Comparison of ENCODE assay signal across 8 cellular contexts in genomic region chr15:33700695-33701303, GRCh38.
DNase-seq lines count a peak whose midpoint lies in the region; ATAC-seq, FAIRE-seq and TF ChIP-seq lines count a peak whose summit lies in the region.

No MANE protein-coding gene starts in this region.

- no peaks in the 10 kb centered on the region for H3K9me3 Mint-ChIP-seq in activated T-helper 17 cell treated with anti-CD3 and anti-CD28 coated beads, Interleukin-2, amount 50 U/mL, for 72 hours

- H3K36me3 Mint-ChIP-seq in activated T-helper 17 cell treated with anti-CD3 and anti-CD28 coated beads, Interleukin-2, amount 50 U/mL, for 72 hours (ENCODE audit: low read depth), result no peaks in the 10 kb centered on the region

- H3K9me3 ChIP-seq in A673 (ENCODE audit: low read depth, low read length, poor library complexity, severe bottlenecking), result no peaks in the 10 kb centered on the region
- H3K9me3 ChIP-seq in suprapubic skin, result no peaks in the 10 kb centered on the region

- no peak for TF ChIP-seq POLR2A in GM12892 (IDR thresholded peaks at IDR 0.05; ENCODE audit: low read depth, low read length)
- no peak for TF ChIP-seq POLR2A in suprapubic skin (IDR thresholded peaks at IDR 0.05)

- no TSS peak for BruUV-seq in A673 (replicated peaks; lab: Mats Ljungman, UMichigan)

- intact Hi-C loops in A673 (cut with micrococcal nuclease; ENCODE audit: unreplicated experiment), result loop anchor here (1.0 to 10.0 kb wide), 3 partner anchors 408 to 616 kb away; no protein-coding TSS in a partner anchor

- peaks cover 11% of the 10 kb centered on the region for H3K27me3 Mint-ChIP-seq in activated T-helper 17 cell treated with anti-CD3 and anti-CD28 coated beads, Interleukin-2, amount 50 U/mL, for 72 hours

- POLR2A ChIA-PET in A673 (lab: Charles Lee; ENCODE audit: low non-redundant PET), result no interaction called here

- H3K4me1 Mint-ChIP-seq in activated T-helper 17 cell treated with anti-CD3 and anti-CD28 coated beads, Interleukin-2, amount 50 U/mL, for 72 hours, result no peaks in the 10 kb centered on the region

- TF ChIP-seq EP300 in suprapubic skin (IDR thresholded peaks at IDR 0.05), result no peak

- FAIRE-seq in GM12892 (lab: Jason Lieb, UNC), result peak; percentile 87

- no peak overlapping the region for H3K4me3 Mint-ChIP-seq in activated T-helper 17 cell treated with anti-CD3 and anti-CD28 coated beads, Interleukin-2, amount 50 U/mL, for 72 hours

- peak; percentile 66 for ATAC-seq in activated T-helper 17 cell treated with anti-CD3 and anti-CD28 coated beads, Interleukin-2, amount 50 U/mL, for 72 hours (replicated peaks)

- TF ChIP-seq CTCF in A673 (conservative IDR thresholded peaks at IDR 0.05; ENCODE audit: low read depth, low read length) (peak; percentile 92), foreskin fibroblast (IDR thresholded peaks at IDR 0.05; ENCODE audit: low read depth, low read length) (peak; percentile 97), suprapubic skin (IDR thresholded peaks at IDR 0.05) (peak; percentile 64 to 90)

- no peak overlapping the region for H3K4me3 ChIP-seq in A673 (ENCODE audit: low read depth, low read length, poor library complexity, severe bottlenecking)
- no peak overlapping the region for H3K4me3 ChIP-seq in foreskin fibroblast (ENCODE audit: low read depth in 1 of 2, low read length in 2 of 2)
- H3K4me3 ChIP-seq in suprapubic skin, result no peak overlapping the region

- peak; percentile 77 for DNase-seq in A673 (ENCODE audit: low spot score)
- DNase-seq in GM12892 (ENCODE audit: insufficient read length), result peak; percentile 16
- DNase-seq in HS-5 (ENCODE audit: low read depth), result peak; percentile 23
- DNase-seq in RPMI7951 (ENCODE audit: low read depth), result peak; percentile 69
- peak; percentile 71 to 90 for DNase-seq in foreskin fibroblast
- peak; percentile 53 for DNase-seq in occipital lobe (lab: John Stamatoyannopoulos, UW)
- DNase-seq in suprapubic skin (ENCODE audit: low spot score in 2 of 2), result peak in 1 of 2 donors; percentile 68

- H3K36me3 ChIP-seq in A673 (ENCODE audit: insufficient read depth, low read length, poor library complexity, severe bottlenecking) (no peaks in the 10 kb centered on the region), suprapubic skin (no peaks in the 10 kb centered on the region)

- H3K4me1 ChIP-seq in A673 (ENCODE audit: insufficient read depth, low read length, poor library complexity, severe bottlenecking) (no peaks in the 10 kb centered on the region), suprapubic skin (no peaks in the 10 kb centered on the region)

- no peak overlapping the region for H3K27ac Mint-ChIP-seq in activated T-helper 17 cell treated with anti-CD3 and anti-CD28 coated beads, Interleukin-2, amount 50 U/mL, for 72 hours

- 25% methylated on average over 19 of the region's 19 CpGs for WGBS in suprapubic skin

- H3K27ac ChIP-seq in A673 (ENCODE audit: low read depth, low read length, poor library complexity, severe bottlenecking) (no peak overlapping the region), suprapubic skin (no peak overlapping the region)

- CTCF ChIA-PET in A673 (lab: Charles Lee), result interaction anchor here (0.5 to 1.9 kb wide), 10 partner anchors 13 to 615 kb away, joined by 3 to 32 read pairs (median 5); no protein-coding TSS in a partner anchor

- H3K27me3 ChIP-seq in A673 (replicated peaks; ENCODE audit: insufficient read depth, low read depth, low read length, poor library complexity) (peaks cover 23% of the 10 kb centered on the region), suprapubic skin (no peaks in the 10 kb centered on the region)
